1 cellular context compared by ENCODE assay signal in genomic region chr10:132229834-132230556, GRCh38.
TF ChIP-seq lines count a peak whose summit lies in the region.

No MANE protein-coding gene starts in this region.

TF ChIP-seq in SK-N-SH, 30 proteins besides CTCF, POLR2A, EP300 and RAD21 (continued from another document):
- TF ChIP-seq USF1 (IDR thresholded peaks at IDR 0.05; ENCODE audit: borderline replicate concordance, low read depth) (no peak), REST (IDR thresholded peaks at IDR 0.05; ENCODE audit: low read depth, low read length) (no peak), RCOR1 (IDR thresholded peaks at IDR 0.05; ENCODE audit: low read length) (no peak), NFIC (IDR thresholded peaks at IDR 0.05; ENCODE audit: borderline replicate concordance) (no peak)
